In the genomic region with DNA sequence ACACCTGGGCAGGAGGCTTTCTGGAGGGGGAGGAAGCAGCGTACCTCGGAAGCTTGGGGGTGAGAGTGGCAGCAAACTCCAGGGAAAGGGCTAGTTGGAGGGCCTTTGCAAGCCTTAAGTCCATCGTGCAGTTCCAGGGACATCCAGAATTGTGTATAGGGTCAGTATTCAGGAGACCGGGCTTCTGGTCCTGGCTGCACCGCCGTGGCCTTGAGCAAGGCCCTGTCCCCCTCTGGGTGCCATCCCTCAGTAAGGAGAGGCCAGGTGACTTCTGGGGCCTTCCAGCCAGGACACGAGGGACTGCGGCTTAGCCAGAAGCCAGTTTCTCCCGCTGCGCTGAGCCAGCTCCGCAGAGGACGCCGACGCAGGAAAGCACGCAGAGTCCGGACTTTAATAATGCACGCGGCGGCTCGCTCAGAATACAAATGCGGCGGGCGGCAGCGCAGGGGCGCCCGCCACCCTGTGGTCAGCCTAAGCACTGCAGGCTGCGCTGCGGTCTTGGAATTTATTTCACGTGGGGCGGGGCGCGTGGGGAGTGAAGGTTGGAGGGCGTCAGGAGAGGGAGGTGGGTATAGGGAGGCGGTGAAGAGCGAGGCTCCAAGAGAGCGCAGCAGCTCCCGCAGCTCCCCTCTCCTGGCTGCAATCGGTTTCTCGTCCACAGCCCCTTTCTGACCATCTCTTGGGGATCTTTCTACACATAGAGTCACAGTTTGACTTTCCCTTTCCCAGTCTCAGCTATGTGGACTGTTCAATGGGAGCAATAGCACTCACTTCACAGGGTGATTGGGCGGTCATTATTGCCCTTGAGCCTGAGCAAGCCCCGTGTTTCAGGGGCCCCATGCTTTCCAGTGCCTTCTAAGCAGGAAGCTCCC, we compare ENCODE assay signal across 8 cellular contexts.
DNase-seq lines count a peak whose midpoint lies in the region; TF ChIP-seq lines count a peak whose summit lies in the region.

No MANE protein-coding gene starts in this region.

- H3K9me2 ChIP-seq in GM23248 (ENCODE audit: insufficient read depth), result no peaks in the 10 kb centered on the region

- no peaks in the 10 kb centered on the region for H3F3A ChIP-seq in GM23248 (ENCODE audit: insufficient read depth)

- peak overlapping the region; percentile 54 for H3K9ac ChIP-seq in GM23248

- H4K20me1 ChIP-seq in GM23248 (ENCODE audit: insufficient read depth), result no peaks in the 10 kb centered on the region

- H3K36me3 ChIP-seq in GM23248 (ENCODE audit: low read depth) (no peaks in the 10 kb centered on the region), right atrium auricular region (no peaks in the 10 kb centered on the region)

- peak; percentile 49 for DNase-seq in G401 (ENCODE audit: low spot score)
- DNase-seq in GM23248, result peak; percentile 82
- DNase-seq in SKM-1 treated with dmso at 0.1 percent for 144 hours (lab: John Stamatoyannopoulos, UW; ENCODE audit: unreplicated experiment), result peak; percentile 48
- DNase-seq in amniotic epithelial cell (ENCODE audit: low read depth), result peak; percentile 11
- peak; percentile 72 for DNase-seq in right atrium auricular region (ENCODE audit: low spot score)
- no peak for DNase-seq in retinal pigment epithelial cell (ENCODE audit: low read depth)
- DNase-seq in NK-92 (lab: John Stamatoyannopoulos, UW; ENCODE audit: unreplicated experiment), result no peak

- H3K27ac ChIP-seq in GM23248 (no peak overlapping the region), right atrium auricular region (no peak overlapping the region)

- H3K27me3 ChIP-seq in GM23248 (replicated peaks; ENCODE audit: insufficient read depth) (no peaks in the 10 kb centered on the region), right atrium auricular region (no peaks in the 10 kb centered on the region)

- peak overlapping the region; percentile 35 for H3K4me2 ChIP-seq in GM23248 (ENCODE audit: unreplicated experiment)

- peak; percentile 76 for TF ChIP-seq CTCF in LNCAP (IDR thresholded peaks at IDR 0.05)
- peak; percentile 79 to 95 for TF ChIP-seq CTCF in right atrium auricular region (IDR thresholded peaks at IDR 0.05)
- TF ChIP-seq CTCF in retinal pigment epithelial cell (conservative IDR thresholded peaks at IDR 0.05; ENCODE audit: low read depth, low read length), result peak; percentile 81

- peak overlapping the region; percentile 77 for H2AFZ ChIP-seq in GM23248

- no peaks in the 10 kb centered on the region for H3K79me2 ChIP-seq in GM23248 (ENCODE audit: insufficient read depth)

- no peaks in the 10 kb centered on the region for H3K9me3 ChIP-seq in GM23248 (ENCODE audit: low read depth)
- H3K9me3 ChIP-seq in right atrium auricular region, result no peaks in the 10 kb centered on the region

- no peaks in the 10 kb centered on the region for H3K4me1 ChIP-seq in GM23248 (ENCODE audit: insufficient read depth)
- H3K4me1 ChIP-seq in right atrium auricular region, result peaks cover 0 to 10% of the 10 kb centered on the region in 2 donors

- H3K4me3 ChIP-seq in GM23248 (peak overlapping the region; percentile 53; the same call in 1 of the 2 replicates), right atrium auricular region (peak overlapping the region in 1 of 2 donors; percentile 23), retinal pigment epithelial cell (ENCODE audit: low read length) (no peak overlapping the region)

- in situ Hi-C loops in G401 (cut with HindIII; ENCODE audit: low sequenced_read_pairs) (no loop called here), GM23248 (cut with MboI) (loop anchor here (10.0 kb wide), 1 partner anchor 308 kb away; no protein-coding TSS in a partner anchor)

- WGBS in GM23248 (ENCODE audit: low coverage in 1 of 2, low lambda C conversion rate in 2 of 2, missing lambda C conversion rate in 2 of 2), 2 experiments, result 6 to 10% methylated on average over 18 to 30 of the region's 41 CpGs

Comparison
In these comparisons a context has a peak if more than half of its experiments do, and no peak if none do; other contexts are left out.
1. DNase-seq: peak in G401 (single experiment), GM23248 (single experiment), SKM-1 treated with dmso at 0.1 percent for 144 hours (single experiment), amniotic epithelial cell (single experiment) and right atrium auricular region (single experiment); none in retinal pigment epithelial cell (single experiment) and NK-92 (single experiment).
2. Peak in every context shown above with its lines, with median percentiles within 50 percentile points of each other: CTCF ChIP-seq.